28 cellular contexts compared by ENCODE assay signal in the genomic region with DNA sequence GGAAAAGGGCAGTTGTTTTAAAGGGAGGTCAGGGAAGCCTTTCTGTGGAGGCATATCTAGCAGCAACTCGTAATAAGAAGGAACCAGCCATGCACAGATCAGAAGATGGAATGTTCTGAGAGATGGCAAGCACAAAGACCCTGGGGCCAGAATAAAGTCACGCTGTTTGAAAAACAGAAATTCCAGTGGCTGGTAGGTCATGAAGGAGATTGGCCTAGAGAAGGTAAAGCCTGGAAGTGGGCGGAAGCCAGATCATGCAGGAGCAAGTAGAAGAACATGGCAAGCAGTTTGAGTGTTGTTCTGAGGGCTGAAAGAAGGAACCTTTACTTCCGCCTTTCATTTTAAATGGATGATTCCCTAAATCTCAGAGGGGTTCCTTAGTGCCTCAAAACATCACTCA.
"Had no signal": no experiment of that assay in that cellular context is flagged by ENCODE, and none has a peak within 500 bp of the region (broad histone marks: within the 10 kb centered on the region; RNA-seq: fewer than 3 reads in every experiment).

No MANE protein-coding gene starts in this region.

- H3K27me3 Mint-ChIP-seq: activated CD4-positive, alpha-beta memory T cell treated with anti-CD3 and anti-CD28 coated beads, Interleukin-2, amount 10 ng/mL, durations not matched to agents 7 days and 5 days; activated CD8-positive, alpha-beta memory T cell treated with anti-CD3 and anti-CD28 coated beads, Interleukin-2, amount 10 ng/mL, durations not matched to agents 7 days and 5 days; activated naive CD8-positive, alpha-beta T cell treated with anti-CD3 and anti-CD28 coated beads for 36 hours had no signal

- ATAC-seq: activated CD8-positive, alpha-beta memory T cell treated with anti-CD3 and anti-CD28 coated beads, Interleukin-2, amount 10 ng/mL, durations not matched to agents 7 days and 5 days; Panc1 had no signal

- H3K27ac Mint-ChIP-seq: activated CD4-positive, alpha-beta memory T cell treated with anti-CD3 and anti-CD28 coated beads, Interleukin-2, amount 10 ng/mL, durations not matched to agents 7 days and 5 days; activated CD8-positive, alpha-beta memory T cell treated with anti-CD3 and anti-CD28 coated beads, Interleukin-2, amount 10 ng/mL, durations not matched to agents 7 days and 5 days; activated naive CD8-positive, alpha-beta T cell treated with anti-CD3 and anti-CD28 coated beads for 36 hours had no signal

- H3K4me1 Mint-ChIP-seq: activated CD4-positive, alpha-beta memory T cell treated with anti-CD3 and anti-CD28 coated beads, Interleukin-2, amount 10 ng/mL, durations not matched to agents 7 days and 5 days; activated CD8-positive, alpha-beta memory T cell treated with anti-CD3 and anti-CD28 coated beads, Interleukin-2, amount 10 ng/mL, durations not matched to agents 7 days and 5 days; activated naive CD8-positive, alpha-beta T cell treated with anti-CD3 and anti-CD28 coated beads for 36 hours had no signal

- DNase-seq: activated CD4-positive, alpha-beta memory T cell treated with anti-CD3 and anti-CD28 coated beads, Interleukin-2, amount 10 ng/mL, durations not matched to agents 7 days and 5 days; activated CD4-positive, alpha-beta T cell treated with anti-CD3 and anti-CD28 coated beads for 1 hour; activated CD4-positive, alpha-beta T cell treated with anti-CD3 and anti-CD28 coated beads for 48 hours; activated CD4-positive, CD25-positive, alpha-beta regulatory T cell; activated CD8-positive, alpha-beta memory T cell treated with anti-CD3 and anti-CD28 coated beads for 24 hours; activated CD8-positive, alpha-beta memory T cell treated with anti-CD3 and anti-CD28 coated beads, Interleukin-2, amount 10 ng/mL, durations not matched to agents 7 days and 5 days; activated CD8-positive, alpha-beta memory T cell treated with anti-CD3 and anti-CD28 coated beads, Interleukin-2, amount 50 U/mL, for 48 hours; activated effector memory CD4-positive, alpha-beta T cell treated with Interleukin-2 at 50 U/mL for 16 hours; activated naive CD4-positive, alpha-beta T cell treated with anti-CD3 and anti-CD28 coated beads, Interleukin-2, amount 50 U/mL, for 16 hours; activated naive CD8-positive, alpha-beta T cell treated with anti-CD3 and anti-CD28 coated beads for 36 hours; activated T-cell treated with anti-CD3 and anti-CD28 coated beads, Interleukin-2, amount 50 U/mL, for 48 hours; amniotic stem cell; aorta; brain microvascular endothelial cell; Karpas-422; KBM-7; MG63; NCI-H1092; NCI-H1436 treated with DMSO at 0.1 percent for 48 hours; NCI-H1694 treated with DMSO at 0.1 percent for 48 hours; NCI-H2029; NCI-H345; NCI-H524 treated with DMSO at 0.1 percent for 48 hours; SHP77; SJCRH30; T1000; WERI-Rb-1 had no signal

- H3K36me3 Mint-ChIP-seq: activated CD8-positive, alpha-beta memory T cell treated with anti-CD3 and anti-CD28 coated beads, Interleukin-2, amount 10 ng/mL, durations not matched to agents 7 days and 5 days; activated naive CD8-positive, alpha-beta T cell treated with anti-CD3 and anti-CD28 coated beads for 36 hours had no signal

- H3K4me3 Mint-ChIP-seq: activated CD4-positive, alpha-beta memory T cell treated with anti-CD3 and anti-CD28 coated beads, Interleukin-2, amount 10 ng/mL, durations not matched to agents 7 days and 5 days; activated CD8-positive, alpha-beta memory T cell treated with anti-CD3 and anti-CD28 coated beads, Interleukin-2, amount 10 ng/mL, durations not matched to agents 7 days and 5 days; activated naive CD8-positive, alpha-beta T cell treated with anti-CD3 and anti-CD28 coated beads for 36 hours had no signal

- H3K9me3 Mint-ChIP-seq: activated naive CD8-positive, alpha-beta T cell treated with anti-CD3 and anti-CD28 coated beads for 36 hours had no signal
